ENCODE assay signal across 8 cellular contexts in the genomic region with DNA sequence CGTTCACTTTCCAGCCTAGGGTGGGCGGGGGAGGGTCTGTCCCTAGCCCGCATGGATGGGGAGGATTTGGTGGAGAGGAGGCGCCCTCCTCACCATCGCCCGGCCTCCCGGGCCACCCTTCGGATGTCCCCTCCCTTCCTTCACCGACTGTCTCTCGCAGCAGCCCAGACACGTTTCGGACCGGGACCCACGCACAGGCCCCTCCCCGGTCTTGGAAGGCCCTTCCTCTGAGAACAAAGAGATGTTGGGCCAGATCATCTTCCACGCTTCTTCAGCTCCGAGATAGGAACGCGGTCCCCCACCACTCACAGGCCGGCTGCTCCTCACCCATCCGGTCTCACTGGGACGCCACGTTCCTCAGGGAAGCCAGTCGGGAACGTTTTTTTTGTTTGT. TPM values are rescaled to one million over a fixed set of nuclear protein-coding genes. Genes with fewer than 3 reads are reported as not detected.
DNase-seq lines count a peak whose midpoint lies in the region; ATAC-seq and TF ChIP-seq lines count a peak whose summit lies in the region.

No MANE protein-coding gene starts in this region.

- CTCF ChIA-PET in CD8-positive, alpha-beta memory T cell (lab: Charles Lee): interaction anchor here (1.3 to 1.8 kb wide), 2 partner anchors 96 to 146 kb away, joined by 3 to 5 read pairs; no protein-coding TSS in a partner anchor
- CTCF ChIA-PET in activated B cell treated with CpG ODN at 0.5 μM for 24 hours (lab: Charles Lee): interaction anchor here (7.3 kb wide), 1 partner anchor 98 kb away, joined by 160 read pairs; no protein-coding TSS in a partner anchor

- peak overlapping the region in 6 of 7 donors; percentile 48 to 96 (median 61) for H3K4me3 Mint-ChIP-seq in CD8-positive, alpha-beta memory T cell
- H3K4me3 Mint-ChIP-seq in activated B cell treated with CpG ODN at 0.5 μM for 24 hours (peak overlapping the region; percentile 94), glutamatergic neuron (ENCODE audit: unreplicated experiment) (peak overlapping the region; percentile 55), osteocyte (ENCODE audit: unreplicated experiment) (peak overlapping the region; percentile 32)

- no peak for TF ChIP-seq CTCF in activated B cell treated with CpG ODN at 0.5 μM for 24 hours (IDR thresholded peaks at IDR 0.05)
- TF ChIP-seq CTCF in glutamatergic neuron (IDR thresholded peaks at IDR 0.05; ENCODE audit: partially characterized antibody, unreplicated experiment): no peak
- no peak for TF ChIP-seq CTCF in osteocyte (IDR thresholded peaks at IDR 0.05)

- H3K27ac ChIP-seq in CD8-positive, alpha-beta memory T cell (ENCODE audit: low read depth, low read length): no peak overlapping the region

- H3K36me3 ChIP-seq in CD8-positive, alpha-beta memory T cell (ENCODE audit: insufficient read depth, low read length): peaks cover 26% of the 10 kb centered on the region

- no peaks in the 10 kb centered on the region for H3K27me3 ChIP-seq in CD8-positive, alpha-beta memory T cell (ENCODE audit: insufficient read depth, low read length, poor library complexity, severe bottlenecking)

- POLR2A ChIA-PET in CD8-positive, alpha-beta memory T cell (lab: Charles Lee): no interaction called here
- POLR2A ChIA-PET in activated B cell treated with CpG ODN at 0.5 μM for 24 hours (lab: Charles Lee): interaction anchor here (0.6 kb wide), 1 partner anchor 205 kb away, joined by 5 read pairs; no protein-coding TSS in a partner anchor

- H3K9me3 ChIP-seq in CD8-positive, alpha-beta memory T cell (ENCODE audit: low read length): no peaks in the 10 kb centered on the region

- ATAC-seq in activated B cell treated with CpG ODN at 0.5 μM for 24 hours (ENCODE audit: low read depth): no peak
- no peak for ATAC-seq in GM21367 (IDR thresholded peaks at IDR 0.05; ENCODE audit: unreplicated experiment)
- ATAC-seq in HG03108 (IDR thresholded peaks at IDR 0.05; ENCODE audit: unreplicated experiment): no peak

- peaks cover 37% of the 10 kb centered on the region for H3K4me1 ChIP-seq in CD8-positive, alpha-beta memory T cell (ENCODE audit: insufficient read depth, low read length)

- DNase-seq in CD8-positive, alpha-beta memory T cell: no peak
- DNase-seq in activated B cell treated with CpG ODN at 0.5 μM for 24 hours (no peak), glutamatergic neuron (no peak), osteocyte (ENCODE audit: extremely low spot score, unreplicated experiment) (no peak), NCI-H446 (lab: John Stamatoyannopoulos, UW) (no peak)
- DNase-seq in activated effector memory CD4-positive, alpha-beta T cell treated with anti-CD3 and anti-CD28 coated beads, Interleukin-2, amount 50 U/mL, for 16 hours: no peak

- peaks cover 0 to 7% of the 10 kb centered on the region in 2 donors for H3K27me3 Mint-ChIP-seq in CD8-positive, alpha-beta memory T cell
- H3K27me3 Mint-ChIP-seq in activated B cell treated with CpG ODN at 0.5 μM for 24 hours (no peaks in the 10 kb centered on the region), glutamatergic neuron (ENCODE audit: unreplicated experiment) (peaks cover 16% of the 10 kb centered on the region), osteocyte (ENCODE audit: unreplicated experiment) (no peaks in the 10 kb centered on the region)

- peaks cover 3 to 58% (median 9%) of the 10 kb centered on the region in 3 donors for H3K36me3 Mint-ChIP-seq in CD8-positive, alpha-beta memory T cell
- H3K36me3 Mint-ChIP-seq in activated B cell treated with CpG ODN at 0.5 μM for 24 hours (ENCODE audit: low read depth) (peaks cover 53% of the 10 kb centered on the region), glutamatergic neuron (ENCODE audit: unreplicated experiment) (no peaks in the 10 kb centered on the region), osteocyte (ENCODE audit: unreplicated experiment) (peaks cover 16% of the 10 kb centered on the region)

- peak overlapping the region in 5 of 8 donors; percentile 36 to 95 (median 75) for H3K27ac Mint-ChIP-seq in CD8-positive, alpha-beta memory T cell
- H3K27ac Mint-ChIP-seq in activated B cell treated with CpG ODN at 0.5 μM for 24 hours: peak overlapping the region; percentile 94
- H3K27ac Mint-ChIP-seq in glutamatergic neuron (ENCODE audit: unreplicated experiment): peak overlapping the region; percentile 59
- H3K27ac Mint-ChIP-seq in osteocyte (ENCODE audit: unreplicated experiment): peak overlapping the region; percentile 38

- no peaks in the 10 kb centered on the region for H3K9me3 Mint-ChIP-seq in CD8-positive, alpha-beta memory T cell
- H3K9me3 Mint-ChIP-seq in activated B cell treated with CpG ODN at 0.5 μM for 24 hours: no peaks in the 10 kb centered on the region
- H3K9me3 Mint-ChIP-seq in glutamatergic neuron (ENCODE audit: unreplicated experiment): peaks cover 6% of the 10 kb centered on the region
- H3K9me3 Mint-ChIP-seq in osteocyte (ENCODE audit: unreplicated experiment): no peaks in the 10 kb centered on the region

- intact Hi-C loops in activated B cell treated with CpG ODN at 0.5 μM for 24 hours (cut with micrococcal nuclease): no loop called here

- H3K4me1 Mint-ChIP-seq in CD8-positive, alpha-beta memory T cell: peaks cover 36 to 54% (median 41%) of the 10 kb centered on the region in 3 donors
- H3K4me1 Mint-ChIP-seq in activated B cell treated with CpG ODN at 0.5 μM for 24 hours (peaks cover 43% of the 10 kb centered on the region), glutamatergic neuron (ENCODE audit: low read depth, unreplicated experiment) (peaks cover 16% of the 10 kb centered on the region), osteocyte (ENCODE audit: unreplicated experiment) (peaks cover 39% of the 10 kb centered on the region)

- peak overlapping the region; percentile 86 for H3K4me3 ChIP-seq in CD8-positive, alpha-beta memory T cell (ENCODE audit: low read length)

RNA-seq across cellular contexts. Expression of a gene that starts 0.6 kb away (rescaled TPM):
- total RNA-seq in CD8-positive, alpha-beta memory T cell: 10 to 100 TPM; 73.8 to 75.5 TPM
- 52.2 TPM for polyA plus RNA-seq in CD8-positive, alpha-beta memory T cell
- total RNA-seq in activated B cell treated with CpG ODN at 0.5 μM for 24 hours: 41.4 and 50.6 TPM in 2 replicates
- 35.3 TPM for total RNA-seq in glutamatergic neuron (ENCODE audit: unreplicated experiment)
- total RNA-seq in osteocyte: 29.2 and 31.6 TPM in 2 replicates

RNA-seq across cellular contexts. Expression of a gene that starts 7.7 kb away (rescaled TPM):
- 1 to 10 TPM; 1.4 to 2.5 TPM for total RNA-seq in CD8-positive, alpha-beta memory T cell
- polyA plus RNA-seq in CD8-positive, alpha-beta memory T cell: 0.89 TPM
- total RNA-seq in activated B cell treated with CpG ODN at 0.5 μM for 24 hours: 1.7 and 1.8 TPM in 2 replicates
- total RNA-seq in glutamatergic neuron (ENCODE audit: unreplicated experiment): 11.9 TPM
- 2.6 and 2.9 TPM in 2 replicates for total RNA-seq in osteocyte

RNA-seq across cellular contexts. Expression of a gene that starts 21.5 kb away (rescaled TPM):
- 10 to 100 TPM; 32.9 to 43.2 TPM for total RNA-seq in CD8-positive, alpha-beta memory T cell
- polyA plus RNA-seq in CD8-positive, alpha-beta memory T cell: 28.7 TPM
- total RNA-seq in activated B cell treated with CpG ODN at 0.5 μM for 24 hours (71.3 and 85.4 TPM in 2 replicates), glutamatergic neuron (ENCODE audit: unreplicated experiment) (15.8 TPM), osteocyte (21.4 and 25.1 TPM in 2 replicates)

RNA-seq across cellular contexts. Expression of a gene that starts 38.9 kb away (rescaled TPM):
- 10 to 100 TPM; 52.3 to 54.0 TPM for total RNA-seq in CD8-positive, alpha-beta memory T cell
- polyA plus RNA-seq in CD8-positive, alpha-beta memory T cell: 54.7 TPM
- total RNA-seq in activated B cell treated with CpG ODN at 0.5 μM for 24 hours (39.9 and 47.5 TPM in 2 replicates), glutamatergic neuron (ENCODE audit: unreplicated experiment) (26.1 TPM), osteocyte (73.4 and 77.0 TPM in 2 replicates)

RNA-seq across cellular contexts. Expression of a gene that starts 42.5 kb away (rescaled TPM):
- 10 to 100 TPM; 82.2 to 93.3 TPM for total RNA-seq in CD8-positive, alpha-beta memory T cell
- polyA plus RNA-seq in CD8-positive, alpha-beta memory T cell: 167 TPM
- total RNA-seq in activated B cell treated with CpG ODN at 0.5 μM for 24 hours: 65.8 and 88.1 TPM in 2 replicates
- 15.8 TPM for total RNA-seq in glutamatergic neuron (ENCODE audit: unreplicated experiment)
- 39.4 and 41.4 TPM in 2 replicates for total RNA-seq in osteocyte

Comparison
In these comparisons a context has a peak if more than half of its experiments do, and no peak if none do; other contexts are left out.
1. H3K27ac Mint-ChIP-seq: peak in every context shown above with its lines; median percentile 94 in activated B cell treated with CpG ODN at 0.5 μM for 24 hours; 75 in CD8-positive, alpha-beta memory T cell; 59 in glutamatergic neuron; 38 in osteocyte.
2. H3K4me3 Mint-ChIP-seq: peak in every context shown above with its lines; median percentile 94 in activated B cell treated with CpG ODN at 0.5 μM for 24 hours; 61 in CD8-positive, alpha-beta memory T cell; 55 in glutamatergic neuron; 32 in osteocyte.